ENCODE assay signal across 21 cellular contexts in the genomic region with DNA sequence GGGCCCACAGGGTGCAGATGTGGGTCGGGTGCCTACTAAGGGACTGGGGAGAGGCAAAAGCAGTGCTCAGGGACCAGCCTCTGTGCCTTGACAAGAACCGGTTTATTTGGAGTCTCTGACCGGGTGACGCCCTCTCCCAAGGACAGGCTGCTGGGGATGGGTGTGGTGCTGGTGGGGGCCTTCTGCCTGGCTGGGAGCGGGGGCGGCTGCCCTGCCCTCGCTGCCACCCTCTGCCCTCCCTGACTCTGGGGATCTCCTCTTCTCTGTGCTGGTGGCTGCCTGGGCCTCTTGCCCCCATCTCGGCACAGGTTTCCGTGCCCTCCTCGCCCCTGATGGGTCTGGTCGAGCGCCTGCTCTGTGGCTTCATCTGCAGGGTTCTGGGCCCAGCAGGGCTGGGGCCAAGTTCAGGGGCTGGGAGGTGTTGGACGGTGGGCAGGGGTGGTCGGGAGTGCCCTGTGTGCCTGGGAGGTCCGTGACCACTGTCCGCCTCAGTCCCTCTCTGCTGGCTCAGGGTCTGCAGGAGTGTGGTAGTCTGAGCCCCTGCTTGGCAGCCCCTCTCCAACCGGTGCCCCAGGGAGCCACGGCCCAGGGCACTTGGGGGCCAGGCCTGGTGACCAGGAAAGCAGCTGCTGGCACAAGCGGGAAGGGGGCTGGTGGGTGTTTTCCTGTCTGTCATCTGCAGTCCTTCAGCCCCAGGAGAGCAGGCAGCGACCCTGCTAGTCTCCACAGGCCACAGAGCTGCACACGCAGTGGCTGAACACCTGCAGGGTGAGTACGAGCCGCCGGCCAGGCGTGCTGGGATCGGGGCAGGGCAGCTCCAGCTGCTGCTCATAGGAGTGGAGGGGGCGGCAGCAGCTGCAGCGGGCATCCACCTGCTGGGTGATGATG. TPM values are rescaled to one million over a fixed set of nuclear protein-coding genes. Genes with fewer than 3 reads are reported as not detected.
A peak's percentile ranks its signal among the peaks of the same experiment; 100 is the strongest.
DNase-seq lines count a peak whose midpoint lies in the region; ATAC-seq lines count a peak whose summit lies in the region.
"Had no signal": no experiment of that assay in that cellular context is flagged by ENCODE, and none has a peak within 500 bp of the region (broad histone marks: within the 10 kb centered on the region; RNA-seq: fewer than 3 reads in every experiment).

No MANE protein-coding gene starts in this region.

- DNase-seq in DMS79 (lab: John Stamatoyannopoulos, UW) (peak; percentile 34), NCI-H1417 (lab: John Stamatoyannopoulos, UW) (peak; percentile 83 to 96 (median 91)), NCI-H345 treated with DMSO at 0.1 percent for 48 hours (lab: John Stamatoyannopoulos, UW; ENCODE audit: unreplicated experiment) (peak; percentile 88), myocyte (ENCODE audit: low read depth) (peak; percentile 49), HCEC 1CT (no peak), GM19240 (ENCODE audit: insufficient read length, low spot score) (no peak)
- DNase-seq: activated CD8-positive, alpha-beta memory T cell treated with anti-CD3 and anti-CD28 coated beads for 24 hours; activated naive CD4-positive, alpha-beta T cell; activated T-cell treated with anti-CD3 and anti-CD28 coated beads, Interleukin-2, amount 50 U/mL, for 24 hours; adrenal gland; CD4-positive, alpha-beta T cell; mucosa of descending colon; NCI-H1436 treated with DMSO at 0.1 percent for 48 hours; PC-3; stimulated activated CD4-positive, alpha-beta T cell treated with anti-CD3 and anti-CD28 coated beads, Interleukin-1b, Interleukin-23, amount 100 ng/mL, for 48 hours had no signal

- ATAC-seq in GM19023 (IDR thresholded peaks at IDR 0.05; ENCODE audit: unreplicated experiment) = no peak
- ATAC-seq: GM12878, mucosa of descending colon, PC-3 had no signal

RNA-seq across cellular contexts. Expression of a gene that starts 23.5 kb away (rescaled TPM):
- not detected in 2 replicates for total RNA-seq in myocyte
- polyA plus RNA-seq in myocyte (2012) = 0.50 TPM
- total RNA-seq: CD4-positive, alpha-beta T cell; mucosa of descending colon; skeletal muscle tissue; T-helper 1 cell treated with Interleukin-12 subunit alpha and Interleukin-12 subunit beta and Interleukin-4 antibody, amounts not matched to agents 30 ng/mL and 1 ng/mL, for 36 hours; urinary bladder had no signal
- polyA plus RNA-seq: AG04450, urinary bladder had no signal

Comparison
In these comparisons a context has a peak if more than half of its experiments do, and no peak if none do; other contexts are left out.
1. DNase-seq: peak in DMS79 (single experiment), NCI-H1417 (3 of 3), NCI-H345 treated with DMSO at 0.1 percent for 48 hours (single experiment) and myocyte (single experiment); none in HCEC 1CT (single experiment) and GM19240 (single experiment).